ENCODE assay signal across 23 cellular contexts in genomic region chr18:317618-318017, GRCh38. TPM values are rescaled to one million over a fixed set of nuclear protein-coding genes. Genes with fewer than 3 reads are reported as not detected.
DNase-seq lines count a peak whose midpoint lies in the region; ATAC-seq, FAIRE-seq and TF ChIP-seq lines count a peak whose summit lies in the region.
"Had no signal": no experiment of that assay in that cellular context is flagged by ENCODE, and none has a peak within 500 bp of the region (broad histone marks: within the 10 kb centered on the region; RNA-seq: fewer than 3 reads in every experiment).

No MANE protein-coding gene starts in this region.

- no peak overlapping the region for H3K18ac ChIP-seq in H1 (ENCODE audit: extremely low read depth, low read length)

- no peak for TF ChIP-seq EP300 in H1 (IDR thresholded peaks at IDR 0.05; ENCODE audit: borderline replicate concordance in 1 of 2, low read depth in 2 of 2, low read length in 2 of 2)
- TF ChIP-seq EP300 in tibial nerve (IDR thresholded peaks at IDR 0.05), result no peak

- no peaks in the 10 kb centered on the region for H3K79me2 ChIP-seq in H1 (ENCODE audit: control insufficient read depth in 1 of 2, insufficient read depth in 2 of 2, low read length in 2 of 2)

- POLR2A ChIA-PET in HEK293 (lab: Yijun Ruan, JAX) (interaction anchor here (1.4 kb wide), 1 partner anchor 50 kb away, joined by 3 read pairs; the partner anchor contains the start of gene THOC1), H1 (lab: Charles Lee; ENCODE audit: partially characterized antibody) (no interaction called here)

- H3K4me1 ChIP-seq in HEK293 (ENCODE audit: control insufficient read depth, insufficient read depth, low read length) (0 out of 2 replicates have a peak, but pooled peaks cover 3% of the 10 kb centered on the region), H1 (replicated peaks in 1 of 4; ENCODE audit: control insufficient read depth in 3 of 4, insufficient read depth in 4 of 4, low read length in 3 of 4) (no peaks in the 10 kb centered on the region), upper lobe of right lung (peaks cover 6% of the 10 kb centered on the region), tibial nerve (peaks cover 0 to 9% (median 0%) of the 10 kb centered on the region in 4 donors)

- H3K4ac ChIP-seq in H1 (replicated peaks; ENCODE audit: insufficient read length, low read depth, low read length), result no peak overlapping the region

- CTCF ChIA-PET in HEK293 (lab: Yijun Ruan, JAX) (interaction anchor here (0.9 kb wide), 1 partner anchor 153 kb away, joined by 3 read pairs; no protein-coding TSS in a partner anchor), H1 (lab: Charles Lee; ENCODE audit: partially characterized antibody) (no interaction called here)

- H4K20me1 ChIP-seq in H1 (replicated peaks in 1 of 2; ENCODE audit: control insufficient read depth in 1 of 2, insufficient read depth in 2 of 2, low read length in 2 of 2), result no peaks in the 10 kb centered on the region

- H4K5ac ChIP-seq in H1 (ENCODE audit: insufficient read length, low read depth, low read length), result no peak overlapping the region

- TF ChIP-seq CTCF in HEK293 (tag by site-specific recombination; IDR thresholded peaks at IDR 0.05) (no peak), H1 (IDR thresholded peaks at IDR 0.05; ENCODE audit: control extremely low read depth in 1 of 3, insufficient read depth in 1 of 3, low read depth in 1 of 3, low read length in 3 of 3) (no peak), upper lobe of right lung (IDR thresholded peaks at IDR 0.05) (no peak), tibial nerve (IDR thresholded peaks at IDR 0.05) (no peak)

- H3K14ac ChIP-seq in H1 (ENCODE audit: insufficient read length), result peak overlapping the region; percentile 48

- no peak overlapping the region for H2BK12ac ChIP-seq in H1 (ENCODE audit: low read depth, low read length)

- no peak overlapping the region for H3K23ac ChIP-seq in H1 (ENCODE audit: insufficient read length)

- no peak for TF ChIP-seq RAD21 in H1 (IDR thresholded peaks at IDR 0.05 in 1 of 2, conservative IDR thresholded peaks at IDR 0.05 in 1 of 2; ENCODE audit: low read depth in 2 of 2, low read length in 2 of 2)

- H3K79me1 ChIP-seq in H1 (ENCODE audit: low read depth, low read length), result no peaks in the 10 kb centered on the region

- H2AK5ac ChIP-seq in H1 (ENCODE audit: low read depth, low read length), result no peak overlapping the region

- no peak overlapping the region for H3K4me2 ChIP-seq in H1 (ENCODE audit: insufficient read depth in 1 of 2, low read depth in 2 of 2, low read length in 2 of 2)

- H2BK15ac ChIP-seq in H1 (ENCODE audit: low read length), result no peak overlapping the region

- H3K9ac ChIP-seq in H1 (replicated peaks in 1 of 4; ENCODE audit: extremely low read depth in 1 of 4, low read depth in 3 of 4, low read length in 3 of 4), result no peak overlapping the region

- peaks cover 1% of the 10 kb centered on the region; the same call in 1 of the 2 replicates for H3K23me2 ChIP-seq in H1 (ENCODE audit: low read depth, low read length)

- no peaks in the 10 kb centered on the region for H3K9me3 ChIP-seq in HEK293 (ENCODE audit: control insufficient read depth, insufficient read depth, low read depth, low read length)
- H3K9me3 ChIP-seq in H1 (ENCODE audit: insufficient read depth in 2 of 2, low read depth in 1 of 2, low read length in 1 of 2), result no peaks in the 10 kb centered on the region
- no peaks in the 10 kb centered on the region for H3K9me3 ChIP-seq in upper lobe of right lung
- H3K9me3 ChIP-seq in tibial nerve, result no peaks in the 10 kb centered on the region
- H3K9me3 ChIP-seq: Caco-2 had no signal

- H3K27me3 ChIP-seq in H1 (replicated peaks in 1 of 4; ENCODE audit: control insufficient read depth in 3 of 4, extremely low read depth in 1 of 4, insufficient read depth in 3 of 4, low read length in 3 of 4) (no peaks in the 10 kb centered on the region), upper lobe of right lung (no peaks in the 10 kb centered on the region), tibial nerve (no peaks in the 10 kb centered on the region)

- H3K4me3 ChIP-seq in HEK293 (ENCODE audit: low read depth, low read length) (no peak overlapping the region), H1 (ENCODE audit: extremely low read depth in 1 of 4, insufficient read depth in 2 of 4, low read depth in 3 of 4, low read length in 4 of 4) (no peak overlapping the region), upper lobe of right lung (no peak overlapping the region), tibial nerve (no peak overlapping the region)

- 95% methylated on average over 4 of the region's 6 CpGs; no CpG with 5 or more reads in 1 of the 2 experiments for WGBS in H1 (ENCODE audit: extremely low coverage in 1 of 2, insufficient coverage in 1 of 2, insufficient read length in 1 of 2, insufficient replicate concordance in 2 of 2, low coverage in 1 of 2, low lambda C conversion rate in 2 of 2, missing lambda C conversion rate in 1 of 2), 2 experiments
- WGBS in tibial nerve, 2 donors, result 95 to 97% methylated on average over 4 to 6 of the region's 6 CpGs

- TF ChIP-seq POLR2A in H1 (IDR thresholded peaks at IDR 0.05; ENCODE audit: control extremely low read depth in 1 of 2, low read depth in 2 of 2, low read length in 2 of 2), result no peak
- TF ChIP-seq POLR2A in tibial nerve (IDR thresholded peaks at IDR 0.05), result no peak

- H3K36me3 ChIP-seq in HEK293 (ENCODE audit: control insufficient read depth in 2 of 2, insufficient read depth in 1 of 2, low read length in 2 of 2) (peaks cover 0 to 3% of the 10 kb centered on the region in 2 experiments; a peak in 1 of 3 replicates), H1 (ENCODE audit: control insufficient read depth in 2 of 4, insufficient read depth in 4 of 4, low read length in 3 of 4) (no peaks in the 10 kb centered on the region), upper lobe of right lung (peaks cover 6% of the 10 kb centered on the region), tibial nerve (no peaks in the 10 kb centered on the region)

- intact Hi-C loops in upper lobe of right lung (cut with DNase I), result no loop called here

- no peak overlapping the region for H2AFZ ChIP-seq in H1 (ENCODE audit: low read length)

- H4K8ac ChIP-seq in H1 (ENCODE audit: extremely low read depth, insufficient read depth, low read length), result no peak overlapping the region

- DNase-seq in NCI-H510A treated with DMSO at 0.1 percent for 48 hours (lab: John Stamatoyannopoulos, UW), result peak; percentile 44
- DNase-seq in NCI-H510A (lab: John Stamatoyannopoulos, UW), result no peak
- no peak for DNase-seq in H1 (ENCODE audit: low read depth in 1 of 2, low spot score in 2 of 2)
- DNase-seq in upper lobe of right lung, result no peak
- DNase-seq in tibial nerve (ENCODE audit: low spot score in 2 of 2), result no peak
- no peak for DNase-seq in activated CD4-positive, CD25-positive, alpha-beta regulatory T cell treated with anti-CD3 and anti-CD28 coated beads, Interleukin-2, amount 50 U/mL, for 72 hours
- DNase-seq: Caco-2; CD8-positive, alpha-beta T cell; H7; Kasumi-1; MV-4-11; NCI-H1694 treated with DMSO at 0.1 percent for 48 hours; NCI-H2081; NCI-H2171 treated with DMSO at 0.1 percent for 48 hours; NCI-H446; NCI-H526 treated with DMSO at 0.1 percent for 48 hours; SHP77; T-cell had no signal

- no peak overlapping the region for H2BK20ac ChIP-seq in H1 (ENCODE audit: low read length)

- no peak overlapping the region for H2BK120ac ChIP-seq in H1 (replicated peaks; ENCODE audit: low read depth, low read length)

- FAIRE-seq in H1 (lab: Jason Lieb, UNC), result no peak
- FAIRE-seq: HepG2 had no signal

- no peak overlapping the region for H3K27ac ChIP-seq in HEK293 (ENCODE audit: extremely low read depth, low read depth, low read length)
- H3K27ac ChIP-seq in H1 (ENCODE audit: low read depth, low read length), result no peak overlapping the region
- H3K27ac ChIP-seq in upper lobe of right lung, result no peak overlapping the region
- no peak overlapping the region for H3K27ac ChIP-seq in tibial nerve
- H3K27ac ChIP-seq: C4-2B, RWPE1 had no signal

- H2BK5ac ChIP-seq in H1 (ENCODE audit: low read depth, low read length), result no peak overlapping the region

- no peak overlapping the region for H4K91ac ChIP-seq in H1 (replicated peaks; ENCODE audit: insufficient read length, low read length)

- ATAC-seq in upper lobe of right lung, result peak; percentile 26
- ATAC-seq: CD8-positive, alpha-beta T cell; HepG2; Panc1; T-cell had no signal

- H3K56ac ChIP-seq in H1 (replicated peaks; ENCODE audit: insufficient read length, low read depth, low read length), result no peak overlapping the region

TF ChIP-seq in HEK293, 187 proteins besides CTCF, POLR2A, EP300 and RAD21 (continues in another document):
- TF ChIP-seq ZFP69B (tag by site-specific recombination; IDR thresholded peaks at IDR 0.05) (peak; percentile 64), ZNF776 (tag by site-specific recombination; IDR thresholded peaks at IDR 0.05; ENCODE audit: borderline replicate concordance) (no peak)

TF ChIP-seq in H1, 55 proteins besides CTCF, POLR2A, EP300 and RAD21:
- TF ChIP-seq ZNF274 (IDR thresholded peaks at IDR 0.05; ENCODE audit: borderline replicate concordance, extremely low read depth, low read length) (no peak), KDM4A (IDR thresholded peaks at IDR 0.05; ENCODE audit: low read depth, low read length, severe bottlenecking) (no peak), E2F6 (IDR thresholded peaks at IDR 0.05) (peak; percentile 24; the same call in 1 of the 2 replicates), MAX (IDR thresholded peaks at IDR 0.05) (peak; percentile 39; the same call in 1 of the 2 replicates)
TF ChIP-seq in H1: peak in this region for 2.

RNA-seq across cellular contexts. Expression of gene THOC1, which starts 49.8 kb away (rescaled TPM):
- total RNA-seq in H1 (2021; fragmentation: NEBNext Ultra II Directional; extraction: Animal tissue kit (Norgen Biotek cat#: 25700)), result 59.3 and 66.4 TPM in 2 replicates
- polyA plus RNA-seq in H1 (2011; rRNA removed), result 12.2 and 19.1 TPM in 2 replicates
- 41.0 TPM for polyA plus RNA-seq in H1 (2011; cell fraction: cytosol; rRNA removed)
- 16.3 TPM for polyA plus RNA-seq in H1 (2011; cell fraction: nucleus; rRNA removed)
- polyA plus RNA-seq in H1 (2012, experiment 1 of 2), result 39.4 to 89.0 TPM (median 44.8 TPM) in 4 replicates
- 4.8 TPM for polyA plus RNA-seq in H1 (2012, experiment 2 of 2)
- polyA plus RNA-seq in H1 (2013, experiment 1 of 2), result 46.2 TPM
- 41.9 TPM for polyA plus RNA-seq in H1 (2013, experiment 2 of 2)
- polyA minus RNA-seq in H1 (2011; rRNA and poly(A)+ RNA removed), result 32.9 and 36.8 TPM in 2 replicates
- 26.4 TPM for polyA minus RNA-seq in H1 (2011; cell fraction: cytosol; rRNA and poly(A)+ RNA removed)
- polyA minus RNA-seq in H1 (2011; cell fraction: nucleus; rRNA and poly(A)+ RNA removed), result 118 TPM
- total RNA-seq in upper lobe of right lung (31.1 TPM), tibial nerve (10 to 100 TPM; 43.3 to 53.4 (median 50.7) TPM)
